In the genomic region with DNA sequence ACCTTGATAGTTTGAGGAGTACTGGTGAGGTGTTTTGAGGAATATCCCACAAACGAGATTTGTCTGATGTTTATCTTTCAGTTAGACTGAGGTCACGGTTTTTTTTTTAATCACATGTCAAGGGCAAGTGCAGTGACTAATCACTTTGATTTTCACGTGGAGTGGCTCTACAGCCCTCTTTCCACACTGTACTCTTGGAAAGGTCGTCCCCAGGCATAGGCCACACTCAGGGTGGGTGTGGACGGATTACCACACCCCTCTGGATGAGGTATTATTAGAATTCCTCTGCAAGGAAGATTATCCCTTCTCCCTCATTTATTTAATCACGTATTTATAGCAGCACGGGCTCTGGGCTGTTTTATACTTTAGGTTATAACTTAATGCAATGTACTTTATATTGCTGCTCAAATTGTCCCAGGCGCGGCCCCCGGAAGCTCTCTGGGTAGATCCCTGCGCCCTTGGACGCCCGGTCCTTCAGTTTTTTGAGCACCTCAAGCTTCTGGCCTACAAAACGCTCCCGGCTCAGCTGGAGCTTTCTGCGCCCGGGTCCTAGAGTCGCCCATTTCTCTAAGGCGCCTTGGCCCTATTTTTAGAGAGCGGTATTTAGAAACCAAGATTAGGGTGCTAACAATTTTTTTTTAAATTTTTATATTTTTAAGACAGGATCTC, we compare ENCODE assay signal across 8 cellular contexts. TPM values are rescaled to one million over a fixed set of nuclear protein-coding genes. Genes with fewer than 3 reads are reported as not detected.
A peak's percentile ranks its signal among the peaks of the same experiment; 100 is the strongest.
DNase-seq lines count a peak whose midpoint lies in the region; ATAC-seq lines count a peak whose summit lies in the region.

No MANE protein-coding gene starts in this region.

- peak; percentile 11 for DNase-seq in Ammon's horn (ENCODE audit: low spot score)
- DNase-seq in NCI-H2227 treated with DMSO at 0.1 percent for 48 hours (lab: John Stamatoyannopoulos, UW), result peak; percentile 95
- DNase-seq in activated CD4-positive, alpha-beta T cell treated with anti-CD3 and anti-CD28 coated beads for 48 hours, result peak; percentile 39
- DNase-seq in dermis blood vessel endothelial cell, result peak; percentile 65
- DNase-seq in lung microvascular endothelial cell (ENCODE audit: low read depth in 2 of 2), result peak; percentile 50 to 75
- peak; percentile 56 for DNase-seq in stimulated activated CD8-positive, alpha-beta memory T cell treated with anti-CD3 and anti-CD28 coated beads, Interleukin-4, amount 100 ng/mL, for 48 hours

- ATAC-seq in GM18907 (IDR thresholded peaks at IDR 0.05; ENCODE audit: unreplicated experiment) (peak; percentile 79), HG03103 (IDR thresholded peaks at IDR 0.05; ENCODE audit: low read depth, unreplicated experiment) (peak; percentile 69)

RNA-seq across cellular contexts. Expression of gene PLEKHB2, which starts 0.5 kb away (rescaled TPM):
- total RNA-seq in dermis blood vessel endothelial cell, result 146 and 158 TPM in 2 replicates
- 95.7 and 101 TPM in 2 replicates for total RNA-seq in lung microvascular endothelial cell

RNA-seq across cellular contexts. Expression of gene FAM168B, which starts 11.4 kb away (rescaled TPM):
- total RNA-seq in dermis blood vessel endothelial cell (98.2 and 100 TPM in 2 replicates), lung microvascular endothelial cell (71.0 and 81.2 TPM in 2 replicates)

Comparison
In these comparisons a context has a peak if more than half of its experiments do, and no peak if none do; other contexts are left out.
1. Peak in every context shown above with its lines: DNase-seq and ATAC-seq.
2. DNase-seq: peak in every context shown above with its lines; median percentile 95 in NCI-H2227 treated with DMSO at 0.1 percent for 48 hours; 65 in dermis blood vessel endothelial cell; 62 in lung microvascular endothelial cell; 56 in stimulated activated CD8-positive, alpha-beta memory T cell treated with anti-CD3 and anti-CD28 coated beads, Interleukin-4, amount 100 ng/mL, for 48 hours; 39 in activated CD4-positive, alpha-beta T cell treated with anti-CD3 and anti-CD28 coated beads for 48 hours; 11 in Ammon's horn.